Comparison of ENCODE assay signal across 21 cellular contexts in genomic region chr20:51473256-51473655, GRCh38.
DNase-seq lines count a peak whose midpoint lies in the region; ATAC-seq and TF ChIP-seq lines count a peak whose summit lies in the region.
"Had no signal": no experiment of that assay in that cellular context is flagged by ENCODE, and none has a peak within 500 bp of the region (broad histone marks: within the 10 kb centered on the region; RNA-seq: fewer than 3 reads in every experiment).

No MANE protein-coding gene starts in this region.

- peaks cover 89% of the 10 kb centered on the region for H3K36me3 Mint-ChIP-seq in activated CD4-positive, alpha-beta T cell treated with anti-CD3 and anti-CD28 coated beads for 36 hours (ENCODE audit: low read depth)
- H3K36me3 Mint-ChIP-seq in natural killer cell: peaks cover 8% of the 10 kb centered on the region
- peaks cover 51% of the 10 kb centered on the region for H3K36me3 Mint-ChIP-seq in natural killer cell treated with Interleukin-12 subunit alpha and Interleukin-12 subunit beta and Interleukin-15 and Interleukin-18, amount 100 ng/mL, for 72 hours
- H3K36me3 Mint-ChIP-seq in activated naive CD8-positive, alpha-beta T cell treated with anti-CD3 and anti-CD28 coated beads, Interleukin-2, amount 10 ng/mL, durations not matched to agents 7 days and 5 days: peaks cover 60% of the 10 kb centered on the region
- peaks cover 10 to 66% (median 48%) of the 10 kb centered on the region in 5 donors for H3K36me3 Mint-ChIP-seq in naive thymus-derived CD4-positive, alpha-beta T cell

- no peaks in the 10 kb centered on the region for H3K9me3 ChIP-seq in naive thymus-derived CD4-positive, alpha-beta T cell (ENCODE audit: control insufficient read depth in 2 of 3, low read length in 3 of 3)

- H3K4me1 Mint-ChIP-seq in activated CD4-positive, alpha-beta T cell treated with anti-CD3 and anti-CD28 coated beads for 36 hours: peaks cover 67% of the 10 kb centered on the region
- H3K4me1 Mint-ChIP-seq in natural killer cell: peaks cover 55 to 64% of the 10 kb centered on the region in 2 donors
- peaks cover 58 to 64% of the 10 kb centered on the region in 2 donors for H3K4me1 Mint-ChIP-seq in natural killer cell treated with Interleukin-12 subunit alpha and Interleukin-12 subunit beta and Interleukin-15 and Interleukin-18, amount 100 ng/mL, for 72 hours (ENCODE audit: low read depth in 2 of 2)
- H3K4me1 Mint-ChIP-seq in activated naive CD8-positive, alpha-beta T cell treated with anti-CD3 and anti-CD28 coated beads, Interleukin-2, amount 10 ng/mL, durations not matched to agents 7 days and 5 days: peaks cover 69% of the 10 kb centered on the region
- peaks cover 27 to 64% (median 54%) of the 10 kb centered on the region in 7 donors for H3K4me1 Mint-ChIP-seq in naive thymus-derived CD4-positive, alpha-beta T cell

- no peak overlapping the region for H3K27ac ChIP-seq in naive thymus-derived CD4-positive, alpha-beta T cell (ENCODE audit: low read depth, low read length)

- no peaks in the 10 kb centered on the region for H3K27me3 ChIP-seq in naive thymus-derived CD4-positive, alpha-beta T cell (ENCODE audit: control insufficient read depth in 2 of 2, insufficient read depth in 2 of 2, low read length in 2 of 2)

- intact Hi-C loops in activated CD4-positive, alpha-beta T cell treated with anti-CD3 and anti-CD28 coated beads for 36 hours (cut with DNase I, micrococcal nuclease): no loop called here
- intact Hi-C loops in natural killer cell (cut with micrococcal nuclease): no loop called here
- intact Hi-C loops in naive thymus-derived CD4-positive, alpha-beta T cell (cut with micrococcal nuclease): no loop called here

- no peak for DNase-seq in activated CD4-positive, alpha-beta T cell treated with anti-CD3 and anti-CD28 coated beads for 36 hours
- DNase-seq in activated CD4-positive, alpha-beta T cell treated with anti-CD3 and anti-CD28 coated beads for 1 hour: no peak
- DNase-seq in natural killer cell (no peak), NCI-H2029 (lab: John Stamatoyannopoulos, UW) (no peak), NCI-H510A treated with DMSO at 0.1 percent for 48 hours (lab: John Stamatoyannopoulos, UW) (no peak)
- no peak for DNase-seq in natural killer cell treated with Interleukin-12 subunit alpha and Interleukin-12 subunit beta and Interleukin-15 and Interleukin-18, amount 100 ng/mL, for 72 hours (ENCODE audit: low spot score)
- no peak for DNase-seq in activated naive CD8-positive, alpha-beta T cell treated with anti-CD3 and anti-CD28 coated beads, Interleukin-2, amount 10 ng/mL, durations not matched to agents 7 days and 5 days
- no peak for DNase-seq in naive thymus-derived CD4-positive, alpha-beta T cell
- DNase-seq: 8988T; C1 segment of cervical spinal cord; CD8-positive, alpha-beta T cell; DND-41; H9; HFFc6; KBM-7; NCI-H1092; NCI-H1436; NCI-H1930; NCI-H226 had no signal

- H3K4me3 ChIP-seq in naive thymus-derived CD4-positive, alpha-beta T cell (ENCODE audit: low read length): no peak overlapping the region
- H3K4me3 ChIP-seq: GM12878 had no signal

- ATAC-seq in activated CD4-positive, alpha-beta T cell treated with anti-CD3 and anti-CD28 coated beads for 36 hours: no peak
- no peak for ATAC-seq in natural killer cell
- ATAC-seq in natural killer cell treated with Interleukin-12 subunit alpha and Interleukin-12 subunit beta and Interleukin-15 and Interleukin-18, amount 100 ng/mL, for 72 hours: no peak
- no peak for ATAC-seq in activated naive CD8-positive, alpha-beta T cell treated with anti-CD3 and anti-CD28 coated beads, Interleukin-2, amount 10 ng/mL, durations not matched to agents 7 days and 5 days (ENCODE audit: low read depth)
- no peak for ATAC-seq in naive thymus-derived CD4-positive, alpha-beta T cell
- ATAC-seq: CD8-positive, alpha-beta T cell; GM12878; Panc1 had no signal

- H3K9me3 Mint-ChIP-seq in activated CD4-positive, alpha-beta T cell treated with anti-CD3 and anti-CD28 coated beads for 36 hours (ENCODE audit: low read depth): peaks cover 5% of the 10 kb centered on the region
- no peaks in the 10 kb centered on the region for H3K9me3 Mint-ChIP-seq in natural killer cell
- no peaks in the 10 kb centered on the region for H3K9me3 Mint-ChIP-seq in natural killer cell treated with Interleukin-12 subunit alpha and Interleukin-12 subunit beta and Interleukin-15 and Interleukin-18, amount 100 ng/mL, for 72 hours
- peaks cover 3% of the 10 kb centered on the region for H3K9me3 Mint-ChIP-seq in activated naive CD8-positive, alpha-beta T cell treated with anti-CD3 and anti-CD28 coated beads, Interleukin-2, amount 10 ng/mL, durations not matched to agents 7 days and 5 days
- peaks cover 0 to 5% (median 0%) of the 10 kb centered on the region in 11 donors for H3K9me3 Mint-ChIP-seq in naive thymus-derived CD4-positive, alpha-beta T cell

- H3K27me3 Mint-ChIP-seq in activated CD4-positive, alpha-beta T cell treated with anti-CD3 and anti-CD28 coated beads for 36 hours: no peaks in the 10 kb centered on the region
- no peaks in the 10 kb centered on the region for H3K27me3 Mint-ChIP-seq in natural killer cell (ENCODE audit: low read depth in 2 of 2)
- H3K27me3 Mint-ChIP-seq in natural killer cell treated with Interleukin-12 subunit alpha and Interleukin-12 subunit beta and Interleukin-15 and Interleukin-18, amount 100 ng/mL, for 72 hours: no peaks in the 10 kb centered on the region
- H3K27me3 Mint-ChIP-seq in activated naive CD8-positive, alpha-beta T cell treated with anti-CD3 and anti-CD28 coated beads, Interleukin-2, amount 10 ng/mL, durations not matched to agents 7 days and 5 days: no peaks in the 10 kb centered on the region
- H3K27me3 Mint-ChIP-seq in naive thymus-derived CD4-positive, alpha-beta T cell: no peaks in the 10 kb centered on the region

- POLR2A ChIA-PET in activated CD4-positive, alpha-beta T cell treated with anti-CD3 and anti-CD28 coated beads for 36 hours (lab: Charles Lee): interaction anchor here (0.6 kb wide), 1 partner anchor 56 kb away, joined by 3 read pairs; no protein-coding TSS in a partner anchor
- POLR2A ChIA-PET in activated naive CD8-positive, alpha-beta T cell treated with anti-CD3 and anti-CD28 coated beads, Interleukin-2, amount 10 ng/mL, durations not matched to agents 7 days and 5 days (lab: Charles Lee): no interaction called here
- POLR2A ChIA-PET in naive thymus-derived CD4-positive, alpha-beta T cell (lab: Charles Lee): no interaction called here

- H3K27ac Mint-ChIP-seq in activated CD4-positive, alpha-beta T cell treated with anti-CD3 and anti-CD28 coated beads for 36 hours: peak overlapping the region; percentile 31
- H3K27ac Mint-ChIP-seq in natural killer cell: peak overlapping the region; percentile 44 to 50
- peak overlapping the region in 1 of 2 donors; percentile 84 for H3K27ac Mint-ChIP-seq in natural killer cell treated with Interleukin-12 subunit alpha and Interleukin-12 subunit beta and Interleukin-15 and Interleukin-18, amount 100 ng/mL, for 72 hours
- H3K27ac Mint-ChIP-seq in activated naive CD8-positive, alpha-beta T cell treated with anti-CD3 and anti-CD28 coated beads, Interleukin-2, amount 10 ng/mL, durations not matched to agents 7 days and 5 days: peak overlapping the region; percentile 40
- H3K27ac Mint-ChIP-seq in naive thymus-derived CD4-positive, alpha-beta T cell: peak overlapping the region in 5 of 9 donors; percentile 20 to 90 (median 38)
- H3K27ac Mint-ChIP-seq: HFFc6 had no signal

- H3K36me3 ChIP-seq in naive thymus-derived CD4-positive, alpha-beta T cell (ENCODE audit: control insufficient read depth in 2 of 3, insufficient read depth in 3 of 3, low read length in 3 of 3): peaks cover 0 to 53% (median 18%) of the 10 kb centered on the region in 3 experiments

- H3K4me1 ChIP-seq in naive thymus-derived CD4-positive, alpha-beta T cell (ENCODE audit: control insufficient read depth in 2 of 2, insufficient read depth in 2 of 2, low read length in 2 of 2): peaks cover 13 to 17% of the 10 kb centered on the region in 2 donors

- CTCF ChIA-PET in activated CD4-positive, alpha-beta T cell treated with anti-CD3 and anti-CD28 coated beads for 36 hours (lab: Charles Lee): interaction anchor here (1.5 kb wide), 1 partner anchor 87 kb away, joined by 3 read pairs; no protein-coding TSS in a partner anchor
- CTCF ChIA-PET in naive thymus-derived CD4-positive, alpha-beta T cell (lab: Charles Lee): no interaction called here

- TF ChIP-seq CTCF in natural killer cell (IDR thresholded peaks at IDR 0.05): no peak

- H3K4me3 Mint-ChIP-seq in activated CD4-positive, alpha-beta T cell treated with anti-CD3 and anti-CD28 coated beads for 36 hours: no peak overlapping the region
- H3K4me3 Mint-ChIP-seq in natural killer cell: no peak overlapping the region
- H3K4me3 Mint-ChIP-seq in natural killer cell treated with Interleukin-12 subunit alpha and Interleukin-12 subunit beta and Interleukin-15 and Interleukin-18, amount 100 ng/mL, for 72 hours: no peak overlapping the region
- H3K4me3 Mint-ChIP-seq in activated naive CD8-positive, alpha-beta T cell treated with anti-CD3 and anti-CD28 coated beads, Interleukin-2, amount 10 ng/mL, durations not matched to agents 7 days and 5 days: no peak overlapping the region
- no peak overlapping the region for H3K4me3 Mint-ChIP-seq in naive thymus-derived CD4-positive, alpha-beta T cell
- H3K4me3 Mint-ChIP-seq: CD8-positive, alpha-beta T cell; H9; HFFc6 had no signal
